In the genomic region with DNA sequence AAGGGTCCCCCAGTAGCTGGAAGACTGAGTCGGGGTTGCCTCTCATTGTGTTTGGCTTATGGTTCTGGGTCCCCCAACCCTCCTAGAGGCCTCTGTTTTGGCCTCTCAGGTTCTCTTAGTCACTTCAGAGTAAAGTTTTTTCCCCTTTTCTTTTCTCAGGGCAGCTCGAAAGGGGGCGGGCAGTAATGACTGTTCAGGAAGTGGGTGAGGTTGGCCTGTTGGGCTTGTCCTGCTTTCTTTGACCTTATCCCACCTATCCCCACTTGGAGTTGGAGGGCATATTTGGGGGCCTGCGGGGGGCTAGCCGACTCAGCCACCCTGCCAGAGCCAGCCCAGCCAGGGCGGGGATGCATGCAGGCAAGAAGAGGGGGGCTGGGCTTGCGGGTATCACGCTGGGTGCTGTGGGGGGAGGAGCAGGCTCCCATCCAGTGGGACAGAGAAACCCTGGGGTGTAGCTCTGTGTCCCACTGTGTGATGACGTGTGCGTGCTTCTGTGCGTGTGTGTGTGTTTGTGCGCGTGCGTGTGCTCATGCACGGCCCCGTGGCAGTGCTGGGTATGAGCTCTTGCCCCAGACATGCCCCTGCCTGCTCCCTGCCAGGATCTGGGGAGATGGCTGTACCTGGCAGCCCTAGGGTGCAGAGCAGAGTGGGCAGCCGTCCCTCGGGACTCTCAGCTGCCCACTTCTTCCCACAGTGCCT, we compare ENCODE assay signal across 8 cellular contexts. TPM values are rescaled to one million over a fixed set of nuclear protein-coding genes. Genes with fewer than 3 reads are reported as not detected.
DNase-seq lines count a peak whose midpoint lies in the region; ATAC-seq lines count a peak whose summit lies in the region.

No MANE protein-coding gene starts in this region.

- H3K27me3 ChIP-seq in SJSA1 (replicated peaks) (no peaks in the 10 kb centered on the region), adipocyte (replicated peaks; ENCODE audit: control insufficient read depth, insufficient read depth, low read length) (no peaks in the 10 kb centered on the region)

- H3K36me3 ChIP-seq in SJSA1 (peaks cover 44% of the 10 kb centered on the region), adipocyte (ENCODE audit: control insufficient read depth, insufficient read depth, low read length, severe bottlenecking) (peaks cover 27% of the 10 kb centered on the region)

- no peaks in the 10 kb centered on the region for H3K9me3 ChIP-seq in SJSA1 (replicated peaks)
- H3K9me3 ChIP-seq in adipocyte (ENCODE audit: control insufficient read depth, low read length), result no peaks in the 10 kb centered on the region

- H3K4me3 ChIP-seq in SJSA1, result peak overlapping the region; percentile 72
- H3K4me3 ChIP-seq in adipocyte (ENCODE audit: low read length), result peak overlapping the region; percentile 95

- H3K27ac ChIP-seq in SJSA1, result peak overlapping the region; percentile 73

- H3K9ac ChIP-seq in adipocyte (ENCODE audit: low read length), result peak overlapping the region; percentile 90

- H3K4me1 ChIP-seq in SJSA1 (replicated peaks), result peaks cover 22% of the 10 kb centered on the region
- peaks cover 26% of the 10 kb centered on the region for H3K4me1 ChIP-seq in adipocyte (ENCODE audit: control insufficient read depth, insufficient read depth, low read length)

- ATAC-seq in GM21529 (IDR thresholded peaks at IDR 0.05; ENCODE audit: unreplicated experiment) (no peak), HG03045 (IDR thresholded peaks at IDR 0.05; ENCODE audit: unreplicated experiment) (no peak)

- peak; percentile 41 for DNase-seq in NK-92 treated with Interleukin-12 subunit alpha and Interleukin-12 subunit beta, amount 100 ng/mL, for 24 hours (lab: John Stamatoyannopoulos, UW)
- no peak for DNase-seq in NK-92 (lab: John Stamatoyannopoulos, UW; ENCODE audit: unreplicated experiment)
- DNase-seq in SJSA1 (ENCODE audit: low read depth in 1 of 2, low spot score in 2 of 2), result peak; percentile 68 to 69
- peak; percentile 64 for DNase-seq in adipocyte (ENCODE audit: low read depth)
- DNase-seq in hippocampal formation (lab: John Stamatoyannopoulos, UW), result peak; percentile 33 to 52
- peak; percentile 54 for DNase-seq in stimulated activated CD4-positive, alpha-beta T cell treated with anti-CD3 and anti-CD28 coated beads, Interleukin-12 subunit alpha, Interleukin-12 subunit beta, amount 100 ng/mL, for 4 hours

RNA-seq across cellular contexts. Expression of a gene that starts 1.4 kb away (rescaled TPM):
- 13.0 and 21.5 TPM in 2 replicates for total RNA-seq in SJSA1 (2014; rRNA removed; shearing (Covaris generic))

RNA-seq across cellular contexts. Expression of a gene that starts 15.6 kb away (rescaled TPM):
- total RNA-seq in SJSA1 (2014; rRNA removed; shearing (Covaris generic)), result 11.0 and 32.6 TPM in 2 replicates

RNA-seq across cellular contexts. Expression of a gene that starts 28.1 kb away (rescaled TPM):
- 23.2 and 26.7 TPM in 2 replicates for total RNA-seq in SJSA1 (2014; rRNA removed; shearing (Covaris generic))

RNA-seq across cellular contexts. Expression of a gene that starts 31.4 kb away (rescaled TPM):
- total RNA-seq in SJSA1 (2014; rRNA removed; shearing (Covaris generic)), result 0.55 and 2.5 TPM in 2 replicates

RNA-seq across cellular contexts. Expression of a gene that starts 31.9 kb away (rescaled TPM):
- total RNA-seq in SJSA1 (2014; rRNA removed; shearing (Covaris generic)), result 17.9 and 23.0 TPM in 2 replicates
